In genomic region chr13:52405767-52406494, GRCh38 we compare ENCODE assay signal across 8 cellular contexts. TPM values are rescaled to one million over a fixed set of nuclear protein-coding genes. Genes with fewer than 3 reads are reported as not detected.
DNase-seq lines count a peak whose midpoint lies in the region; ATAC-seq and TF ChIP-seq lines count a peak whose summit lies in the region.

A gene with protein sequence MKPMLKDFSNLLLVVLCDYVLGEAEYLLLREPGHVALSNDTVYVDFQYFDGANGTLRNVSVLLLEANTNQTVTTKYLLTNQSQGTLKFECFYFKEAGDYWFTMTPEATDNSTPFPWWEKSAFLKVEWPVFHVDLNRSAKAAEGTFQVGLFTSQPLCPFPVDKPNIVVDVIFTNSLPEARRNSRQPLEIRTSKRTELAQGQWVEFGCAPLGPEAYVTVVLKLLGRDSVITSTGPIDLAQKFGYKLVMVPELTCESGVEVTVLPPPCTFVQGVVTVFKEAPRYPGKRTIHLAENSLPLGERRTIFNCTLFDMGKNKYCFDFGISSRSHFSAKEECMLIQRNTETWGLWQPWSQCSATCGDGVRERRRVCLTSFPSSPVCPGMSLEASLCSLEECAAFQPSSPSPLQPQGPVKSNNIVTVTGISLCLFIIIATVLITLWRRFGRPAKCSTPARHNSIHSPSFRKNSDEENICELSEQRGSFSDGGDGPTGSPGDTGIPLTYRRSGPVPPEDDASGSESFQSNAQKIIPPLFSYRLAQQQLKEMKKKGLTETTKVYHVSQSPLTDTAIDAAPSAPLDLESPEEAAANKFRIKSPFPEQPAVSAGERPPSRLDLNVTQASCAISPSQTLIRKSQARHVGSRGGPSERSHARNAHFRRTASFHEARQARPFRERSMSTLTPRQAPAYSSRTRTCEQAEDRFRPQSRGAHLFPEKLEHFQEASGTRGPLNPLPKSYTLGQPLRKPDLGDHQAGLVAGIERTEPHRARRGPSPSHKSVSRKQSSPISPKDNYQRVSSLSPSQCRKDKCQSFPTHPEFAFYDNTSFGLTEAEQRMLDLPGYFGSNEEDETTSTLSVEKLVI (minus strand): TSS chr13:52406172. CDS start chr13:52402600, 3,572 bp downstream.

- H3K27me3 ChIP-seq in SJSA1 (replicated peaks) = peaks cover 32% of the 10 kb centered on the region
- no peaks in the 10 kb centered on the region for H3K27me3 ChIP-seq in kidney epithelial cell (ENCODE audit: control insufficient read depth, insufficient read depth, low read length)

- H3K9me3 Mint-ChIP-seq in chondrocyte (ENCODE audit: low read depth) = no peaks in the 10 kb centered on the region
- no peaks in the 10 kb centered on the region for H3K9me3 Mint-ChIP-seq in stimulated activated effector memory CD8-positive, alpha-beta T cell treated with anti-CD3 and anti-CD28 coated beads, Interleukin-12 subunit alpha, Interleukin-12 subunit beta, amount 100 ng/mL, for 72 hours

- peaks cover 26% of the 10 kb centered on the region for H3K4me1 Mint-ChIP-seq in chondrocyte (ENCODE audit: low read depth)
- H3K4me1 Mint-ChIP-seq in stimulated activated effector memory CD8-positive, alpha-beta T cell treated with anti-CD3 and anti-CD28 coated beads, Interleukin-12 subunit alpha, Interleukin-12 subunit beta, amount 100 ng/mL, for 72 hours = peaks cover 14% of the 10 kb centered on the region

- peak; percentile 56 for ATAC-seq in GM21723 (IDR thresholded peaks at IDR 0.05; ENCODE audit: unreplicated experiment)
- peak; percentile 79 for ATAC-seq in stimulated activated effector memory CD8-positive, alpha-beta T cell treated with anti-CD3 and anti-CD28 coated beads, Interleukin-12 subunit alpha, Interleukin-12 subunit beta, amount 100 ng/mL, for 72 hours

- H3K9me3 ChIP-seq in SJSA1 (replicated peaks) = no peaks in the 10 kb centered on the region

- H3K36me3 ChIP-seq in SJSA1 (no peaks in the 10 kb centered on the region), kidney epithelial cell (ENCODE audit: control insufficient read depth, insufficient read depth, low read length) (no peaks in the 10 kb centered on the region)

- H3K27ac ChIP-seq in SJSA1 = no peak within 1 kb of the TSS

- peaks cover 7% of the 10 kb centered on the region for H3K4me1 ChIP-seq in SJSA1 (replicated peaks)

- peak within 1 kb of the TSS; percentile 57 for H3K27ac Mint-ChIP-seq in chondrocyte (ENCODE audit: unreplicated experiment)
- H3K27ac Mint-ChIP-seq in stimulated activated effector memory CD8-positive, alpha-beta T cell treated with anti-CD3 and anti-CD28 coated beads, Interleukin-12 subunit alpha, Interleukin-12 subunit beta, amount 100 ng/mL, for 72 hours = no peak within 1 kb of the TSS

- H3K4me3 ChIP-seq in SJSA1 (peak within 1 kb of the TSS; percentile 30), kidney epithelial cell (ENCODE audit: low read depth, low read length) (peak within 1 kb of the TSS; percentile 73)

- peak within 1 kb of the TSS; percentile 78 for H3K4me3 Mint-ChIP-seq in chondrocyte (ENCODE audit: unreplicated experiment)
- peak within 1 kb of the TSS; percentile 71 for H3K4me3 Mint-ChIP-seq in stimulated activated effector memory CD8-positive, alpha-beta T cell treated with anti-CD3 and anti-CD28 coated beads, Interleukin-12 subunit alpha, Interleukin-12 subunit beta, amount 100 ng/mL, for 72 hours

- DNase-seq in DMS53 treated with DMSO at 0.1 percent for 48 hours (lab: John Stamatoyannopoulos, UW; ENCODE audit: unreplicated experiment) = peak; percentile 16
- no peak for DNase-seq in SJSA1 (ENCODE audit: low read depth in 1 of 2, low spot score in 2 of 2)
- DNase-seq in chondrocyte (ENCODE audit: low spot score) = no peak
- DNase-seq in kidney epithelial cell (ENCODE audit: low read depth) = no peak
- DNase-seq in stimulated activated effector memory CD8-positive, alpha-beta T cell treated with anti-CD3 and anti-CD28 coated beads, Interleukin-12 subunit alpha, Interleukin-12 subunit beta, amount 100 ng/mL, for 72 hours (ENCODE audit: low spot score in 2 of 2) = no peak
- DNase-seq in DMS153 (lab: John Stamatoyannopoulos, UW) = no peak
- DNase-seq in cerebellar cortex (ENCODE audit: low spot score) = no peak

- TF ChIP-seq CTCF in chondrocyte (IDR thresholded peaks at IDR 0.05) (no peak), kidney epithelial cell (IDR thresholded peaks at IDR 0.05; ENCODE audit: insufficient read depth, low read length, poor library complexity, severe bottlenecking) (no peak)

- no peaks in the 10 kb centered on the region for H3K27me3 Mint-ChIP-seq in chondrocyte (ENCODE audit: low read depth)

- peaks cover 1% of the 10 kb centered on the region for H3K36me3 Mint-ChIP-seq in chondrocyte (ENCODE audit: low read depth)
- peaks cover 14% of the 10 kb centered on the region for H3K36me3 Mint-ChIP-seq in stimulated activated effector memory CD8-positive, alpha-beta T cell treated with anti-CD3 and anti-CD28 coated beads, Interleukin-12 subunit alpha, Interleukin-12 subunit beta, amount 100 ng/mL, for 72 hours

RNA-seq across cellular contexts. Expression of the gene that starts here (rescaled TPM):
- total RNA-seq in SJSA1 (2014; rRNA removed; shearing (Covaris generic)) = 0.34 and 0.75 TPM in 2 replicates
- total RNA-seq in chondrocyte (6.5 to 12.5 TPM (median 6.7 TPM) in 3 replicates), kidney epithelial cell (4.1 and 4.8 TPM in 2 replicates)
